In genomic region chr1:154943649-154944421, GRCh38 we compare ENCODE assay signal across 8 cellular contexts. TPM values are rescaled to one million over a fixed set of nuclear protein-coding genes. Genes with fewer than 3 reads are reported as not detected.
DNase-seq lines count a peak whose midpoint lies in the region; ATAC-seq, FAIRE-seq and TF ChIP-seq lines count a peak whose summit lies in the region.

No MANE protein-coding gene starts in this region.

- no peaks in the 10 kb centered on the region for H3K9me3 ChIP-seq in stomach

- peaks cover 22 to 44% (median 40%) of the 10 kb centered on the region in 4 donors for H3K36me3 ChIP-seq in stomach

- H3K4me1 ChIP-seq in stomach: peaks cover 34 to 61% (median 48%) of the 10 kb centered on the region in 4 donors

- DNase-seq in COLO829 (ENCODE audit: low spot score) (peak; percentile 50), HFF-Myc (ENCODE audit: extremely low read depth, low read depth) (no peak), RCC 7860 (ENCODE audit: low spot score) (peak; percentile 4), astrocyte of the hippocampus (ENCODE audit: low read depth, low spot score) (peak; percentile 52), kidney glomerular epithelial cell (lab: John Stamatoyannopoulos, UW) (peak; percentile 17), stomach (peak; percentile 47), NK-92 (lab: John Stamatoyannopoulos, UW; ENCODE audit: unreplicated experiment) (no peak)

- H3K4me3 ChIP-seq in HFF-Myc (replicated peaks; ENCODE audit: low read depth, low read length): no peak overlapping the region
- no peak overlapping the region for H3K4me3 ChIP-seq in stomach

- no peak for TF ChIP-seq EP300 in stomach (IDR thresholded peaks at IDR 0.05)

- intact Hi-C loops in stomach (cut with DNase I; ENCODE audit: low total_unique reads): no loop called here

- no peaks in the 10 kb centered on the region for H3K27me3 ChIP-seq in stomach

- no peak for TF ChIP-seq POLR2A in stomach (IDR thresholded peaks at IDR 0.05)

- 31 to 47% (median 39%) methylated on average over 6 of the region's 6 CpGs for WGBS in stomach, 5 donors

- H3K27ac ChIP-seq in stomach: peak overlapping the region in 4 of 5 donors; percentile 1 to 85 (median 68)

- TF ChIP-seq CTCF in HFF-Myc (IDR thresholded peaks at IDR 0.05; ENCODE audit: low read depth, low read length, missing control alignments) (peak; percentile 87), stomach (IDR thresholded peaks at IDR 0.05) (peak in 5 of 7 experiments; percentile 47 to 77 (median 64))

- no peak for FAIRE-seq in RCC 7860 (lab: Jason Lieb, UNC)

- ATAC-seq in GM19452 (IDR thresholded peaks at IDR 0.05; ENCODE audit: unreplicated experiment): no peak

RNA-seq across cellular contexts. Expression of gene PMVK, which starts 7.3 kb away (rescaled TPM):
- 10 to 100 TPM; 10.1 to 47.3 (median 36.8) TPM for total RNA-seq in stomach
- polyA plus RNA-seq in stomach: 10 to 100 TPM; 37.4 to 57.1 (median 45.2) TPM

RNA-seq across cellular contexts. Expression of gene PBXIP1, which starts 12.1 kb away (rescaled TPM):
- 100 to 1,000 TPM in 1 of 5 donors, 10 to 100 TPM in 4; 66.5 to 123 (median 81.1) TPM for total RNA-seq in stomach
- polyA plus RNA-seq in stomach: 10 to 100 TPM; 19.7 to 59.0 (median 33.4) TPM

RNA-seq across cellular contexts. Expression of gene PYGO2, which starts 17.7 kb away (rescaled TPM):
- total RNA-seq in stomach: 10 to 100 TPM in 4 of 5 donors, 1 to 10 TPM in 1; 8.1 to 75.3 (median 36.2) TPM
- 10 to 100 TPM; 12.2 to 19.8 (median 16.1) TPM for polyA plus RNA-seq in stomach

RNA-seq across cellular contexts. Expression of gene SHC1, which starts 26.7 kb away (rescaled TPM):
- 10 to 100 TPM; 23.2 to 81.1 (median 59.6) TPM for total RNA-seq in stomach
- polyA plus RNA-seq in stomach: 10 to 100 TPM; 43.7 to 58.8 (median 56.1) TPM

RNA-seq across cellular contexts. Expression of gene CKS1B, which starts 30.6 kb away (rescaled TPM):
- total RNA-seq in stomach: 10 to 100 TPM in 2 of 5 donors, 1 to 10 TPM in 3; 4.7 to 36.1 (median 5.2) TPM
- polyA plus RNA-seq in stomach: 10 to 100 TPM; 40.9 to 73.3 (median 63.9) TPM

Comparison
In these comparisons a context has a peak if more than half of its experiments do, and no peak if none do; other contexts are left out.
1. DNase-seq: peak in COLO829 (single experiment), RCC 7860 (single experiment), astrocyte of the hippocampus (single experiment), kidney glomerular epithelial cell (single experiment) and stomach (single experiment); none in HFF-Myc (single experiment) and NK-92 (single experiment).